Comparison of ENCODE assay signal across 1 cellular context in genomic region chr7:27409776-27410175, GRCh38.
TF ChIP-seq lines count a peak whose summit lies in the region.

No MANE protein-coding gene starts in this region.

TF ChIP-seq in HEK293, 187 proteins besides CTCF, POLR2A, EP300 and RAD21 (continued from another document and continues in another):
- no peak for TF ChIP-seq PATZ1 (tag by site-specific recombination; IDR thresholded peaks at IDR 0.05)
- TF ChIP-seq ZNF24 (tag by site-specific recombination; IDR thresholded peaks at IDR 0.05): no peak
- peak; percentile 48; the same call in 1 of the 2 replicates for TF ChIP-seq ZNF398 (tag by site-specific recombination; IDR thresholded peaks at IDR 0.05)
- TF ChIP-seq SP7 (tag by site-specific recombination; IDR thresholded peaks at IDR 0.05): no peak
- TF ChIP-seq SALL2 (tag by site-specific recombination; IDR thresholded peaks at IDR 0.05; ENCODE audit: borderline replicate concordance): no peak
- TF ChIP-seq ZNF629 (tag by site-specific recombination; IDR thresholded peaks at IDR 0.05): peak; percentile 85
- TF ChIP-seq OSR2 (tag by site-specific recombination; IDR thresholded peaks at IDR 0.05): peak; percentile 36; the same call in 1 of the 2 replicates
- TF ChIP-seq ZNF660 (tag by site-specific recombination; IDR thresholded peaks at IDR 0.05): peak; percentile 63; the same call in 1 of the 2 replicates
- no peak for TF ChIP-seq ZBTB1 (tag by site-specific recombination; IDR thresholded peaks at IDR 0.05)
- peak; percentile 40; the same call in 1 of the 2 replicates for TF ChIP-seq ZNF843 (tag by site-specific recombination; IDR thresholded peaks at IDR 0.05)
- no peak for TF ChIP-seq ZNF658 (tag by site-specific recombination; IDR thresholded peaks at IDR 0.05)
- TF ChIP-seq ZXDB (tag by site-specific recombination; IDR thresholded peaks at IDR 0.05): peak; percentile 32; the same call in 1 of the 2 replicates
- peak; percentile 35; the same call in 1 of the 2 replicates for TF ChIP-seq BCL6B (tag by site-specific recombination; IDR thresholded peaks at IDR 0.05)
- no peak for TF ChIP-seq GLI2 (tag by site-specific recombination; IDR thresholded peaks at IDR 0.05; ENCODE audit: borderline replicate concordance, low read depth)
- TF ChIP-seq ZBTB11 (tag by site-specific recombination; conservative IDR thresholded peaks at IDR 0.05; ENCODE audit: low read depth): peak; percentile 56
- no peak for TF ChIP-seq MEIS1 (CRISPR knock-in tag; IDR thresholded peaks at IDR 0.05; ENCODE audit: borderline replicate concordance)
- TF ChIP-seq ZNF335 (tag by site-specific recombination; conservative IDR thresholded peaks at IDR 0.05): peak; percentile 34; the same call in 1 of the 2 replicates
- no peak for TF ChIP-seq HIC1 (tag by site-specific recombination; IDR thresholded peaks at IDR 0.05)
- TF ChIP-seq ZNF155 (tag by site-specific recombination; IDR thresholded peaks at IDR 0.05): no peak
- no peak for TF ChIP-seq ZNF510 (tag by site-specific recombination; IDR thresholded peaks at IDR 0.05; ENCODE audit: insufficient replicate concordance)
- TF ChIP-seq PRDM6 (tag by site-specific recombination; IDR thresholded peaks at IDR 0.05): peak; percentile 33; the same call in 1 of the 2 replicates
- no peak for TF ChIP-seq ZSCAN30 (tag by site-specific recombination; IDR thresholded peaks at IDR 0.05)
- no peak for TF ChIP-seq ZNF23 (tag by site-specific recombination; IDR thresholded peaks at IDR 0.05; ENCODE audit: borderline replicate concordance)
- TF ChIP-seq ZFP3 (tag by site-specific recombination; IDR thresholded peaks at IDR 0.05; ENCODE audit: low read depth): no peak
- TF ChIP-seq ZNF747 (tag by site-specific recombination; IDR thresholded peaks at IDR 0.05): no peak
- no peak for TF ChIP-seq ZSCAN5A (tag by site-specific recombination; IDR thresholded peaks at IDR 0.05)
- no peak for TF ChIP-seq ZNF639 (tag by site-specific recombination; IDR thresholded peaks at IDR 0.05)
- TF ChIP-seq ZNF280C (tag by site-specific recombination; IDR thresholded peaks at IDR 0.05): no peak
- TF ChIP-seq ZNF18 (tag by site-specific recombination; IDR thresholded peaks at IDR 0.05): no peak
- TF ChIP-seq ZFP69B (tag by site-specific recombination; IDR thresholded peaks at IDR 0.05): no peak
